1 cellular context compared by ENCODE assay signal in genomic region chr17:75012320-75013076, GRCh38.
TF ChIP-seq lines count a peak whose summit lies in the region.

Gene MRPL58, plus strand, starts transcription at chr17:75012670. Its CDS starts 17 bp downstream, at chr17:75012687.

TF ChIP-seq in HepG2, 621 proteins besides CTCF, POLR2A, EP300 and RAD21 (continued from another document and continues in another):
- TF ChIP-seq ARID4A (CRISPR knock-in tag; IDR thresholded peaks at IDR 0.05; ENCODE audit: borderline replicate concordance) (peak; percentile 95), TFDP1 (CRISPR knock-in tag; IDR thresholded peaks at IDR 0.05; ENCODE audit: borderline replicate concordance) (peak; percentile 88), THAP11 (CRISPR knock-in tag; IDR thresholded peaks at IDR 0.05) (peak; percentile 95), ZBTB4 (CRISPR knock-in tag; IDR thresholded peaks at IDR 0.05; ENCODE audit: borderline replicate concordance) (no peak; the same call in 1 of the 2 replicates), AGO2 (optimal IDR thresholded peaks at IDR 0.05; ENCODE audit: low read depth, low read length) (peak; percentile 91), TARDBP (CRISPR knock-in tag; IDR thresholded peaks at IDR 0.05) (peak; percentile 93), JARID2 (CRISPR knock-in tag; IDR thresholded peaks at IDR 0.05; ENCODE audit: insufficient replicate concordance) (peak; percentile 87), EHMT2 (IDR thresholded peaks at IDR 0.05; ENCODE audit: borderline replicate concordance, low read depth, low read length) (no peak), ZNF230 (CRISPR knock-in tag; IDR thresholded peaks at IDR 0.05) (peak; percentile 96), ATF7 (IDR thresholded peaks at IDR 0.05) (no peak), ATF7 (CRISPR knock-in tag; IDR thresholded peaks at IDR 0.05) (peak; percentile 94), TBX3 (IDR thresholded peaks at IDR 0.05; ENCODE audit: borderline replicate concordance) (no peak), TGIF2 (CRISPR knock-in tag; IDR thresholded peaks at IDR 0.05) (peak; percentile 95), ADNP (CRISPR knock-in tag; IDR thresholded peaks at IDR 0.05) (no peak), KLF11 (CRISPR knock-in tag; IDR thresholded peaks at IDR 0.05) (peak; percentile 98), HIC2 (CRISPR knock-in tag; IDR thresholded peaks at IDR 0.05; ENCODE audit: low read depth) (peak; percentile 73), HNF4G (IDR thresholded peaks at IDR 0.05; ENCODE audit: borderline replicate concordance, low read depth, low read length) (peak; percentile 58; the same call in 1 of the 2 replicates), HNF4G (CRISPR knock-in tag; IDR thresholded peaks at IDR 0.05; ENCODE audit: borderline replicate concordance, low read depth) (peak; percentile 72), FOXA1 (IDR thresholded peaks at IDR 0.05) (no peak), FOXA1 (CRISPR knock-in tag; IDR thresholded peaks at IDR 0.05) (peak; percentile 54; the same call in 1 of the 2 replicates), ZNF335 (CRISPR knock-in tag; IDR thresholded peaks at IDR 0.05) (peak; percentile 99), AFF4 (CRISPR knock-in tag; IDR thresholded peaks at IDR 0.05) (peak; percentile 62; the same call in 1 of the 2 replicates), MLLT10 (CRISPR knock-in tag; IDR thresholded peaks at IDR 0.05) (no peak), HNRNPH1 (optimal IDR thresholded peaks at IDR 0.05; ENCODE audit: low read depth, low read length) (no peak), HDAC6 (IDR thresholded peaks at IDR 0.05; ENCODE audit: low read depth, low read length) (no peak), ZNF724P (CRISPR knock-in tag; IDR thresholded peaks at IDR 0.05; ENCODE audit: borderline replicate concordance) (no peak), ZNF24 (IDR thresholded peaks at IDR 0.05) (peak; percentile 66; the same call in 1 of the 2 replicates), KMT2B (CRISPR knock-in tag; IDR thresholded peaks at IDR 0.05) (peak; percentile 96), REST (IDR thresholded peaks at IDR 0.05; ENCODE audit: borderline replicate concordance in 1 of 2, low read depth in 1 of 2, low read length in 2 of 2) (peak in 1 of 2 experiments; percentile 74; a peak in 2 of 4 replicates), FOXO1 (CRISPR knock-in tag; IDR thresholded peaks at IDR 0.05) (peak; percentile 91), GRHL1 (CRISPR knock-in tag; conservative IDR thresholded peaks at IDR 0.05) (no peak), ZNF33A (CRISPR knock-in tag; IDR thresholded peaks at IDR 0.05; ENCODE audit: borderline replicate concordance) (peak; percentile 90; the same call in 1 of the 2 replicates), ZNF644 (CRISPR knock-in tag; IDR thresholded peaks at IDR 0.05; ENCODE audit: low read depth) (no peak), ZNF781 (CRISPR knock-in tag; IDR thresholded peaks at IDR 0.05; ENCODE audit: borderline replicate concordance, not compliant biosample characterization) (peak; percentile 98), PHF21A (CRISPR knock-in tag; IDR thresholded peaks at IDR 0.05) (peak; percentile 96)
